ENCODE assay signal across 16 cellular contexts in the genomic region with DNA sequence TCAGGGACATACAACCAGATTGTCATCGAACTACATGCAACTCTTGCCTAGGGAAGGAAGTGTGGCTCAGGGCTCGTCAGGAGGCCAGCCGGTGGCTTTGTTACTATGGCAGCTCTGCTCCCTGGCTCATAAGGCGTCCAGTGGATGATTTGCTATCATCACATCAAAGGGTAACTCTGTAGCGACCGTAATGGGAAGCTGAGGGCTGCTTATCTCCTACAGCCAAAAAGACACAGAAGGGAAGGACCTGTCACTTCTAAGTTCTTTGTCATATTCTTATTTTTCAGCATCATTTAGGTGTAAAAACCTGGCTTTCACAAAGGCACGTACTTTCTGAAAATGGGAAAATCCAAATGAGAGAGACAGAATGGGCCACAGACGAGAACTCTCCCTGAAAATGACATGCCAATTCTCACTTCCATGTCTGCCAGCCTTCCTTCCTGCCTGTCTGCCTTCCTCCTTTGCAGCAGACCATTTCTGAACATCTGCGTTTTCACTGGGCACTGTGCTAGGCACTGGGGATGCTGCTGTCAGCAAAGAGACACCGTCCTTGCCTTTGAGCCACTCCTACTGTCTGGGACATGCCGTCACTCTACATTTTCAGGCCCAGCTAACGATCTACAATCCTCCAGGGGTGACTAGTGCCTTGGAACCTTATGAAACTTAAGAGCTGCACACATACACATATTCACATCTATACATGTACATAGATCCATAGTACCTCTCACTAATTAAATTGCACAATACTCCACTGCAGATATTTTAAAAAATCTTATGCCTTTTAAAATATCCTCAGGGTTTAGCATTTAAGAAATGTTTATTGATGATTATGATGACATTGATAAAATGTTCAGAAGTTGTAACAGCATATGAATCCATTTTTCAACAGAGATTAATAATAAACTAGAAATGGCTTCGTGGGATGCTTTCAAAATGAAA.
DNase-seq lines count a peak whose midpoint lies in the region; FAIRE-seq lines count a peak whose summit lies in the region.
"Had no signal": no experiment of that assay in that cellular context is flagged by ENCODE, and none has a peak within 500 bp of the region (broad histone marks: within the 10 kb centered on the region; RNA-seq: fewer than 3 reads in every experiment).

No MANE protein-coding gene starts in this region.

- FAIRE-seq in GM19239 (lab: Jason Lieb, UNC), result no peak

- DNase-seq in OCI-M1 (lab: John Stamatoyannopoulos, UW) (peak; percentile 94), left kidney (ENCODE audit: low read depth, low spot score) (peak; percentile 65), substantia nigra (lab: John Stamatoyannopoulos, UW) (peak in 18 of 49 donors; percentile 3 to 28 (median 12)), DMS153 treated with DMSO at 0.1 percent for 48 hours (lab: John Stamatoyannopoulos, UW; ENCODE audit: unreplicated experiment) (no peak), GM19239 (ENCODE audit: insufficient read length, low spot score) (no peak)
- DNase-seq in activated CD4-positive, CD25-positive, alpha-beta regulatory T cell (lab: John Stamatoyannopoulos, UW), result no peak
- DNase-seq: activated CD4-positive, alpha-beta T cell treated with anti-CD3 and anti-CD28 coated beads, Interleukin-2, amount 50 U/mL, for 1 hour; activated CD8-positive, alpha-beta memory T cell treated with anti-CD3 and anti-CD28 coated beads, Interleukin-2, amount 50 U/mL, for 48 hours; activated gamma-delta T cell; cerebellar nuclear complex; endodermal cell; NCI-H82; pancreas; stimulated activated CD4-positive, alpha-beta T cell treated with anti-CD3 and anti-CD28 coated beads, Interleukin-4, amount 100 ng/mL, for 4 hours had no signal

- peak overlapping the region; percentile 41 for H3K27ac ChIP-seq in cingulate gyrus (ENCODE audit: low read depth, low read length)
- peak overlapping the region; percentile 46 for H3K27ac ChIP-seq in substantia nigra (ENCODE audit: low read depth, low read length, poor library complexity, severe bottlenecking)
- H3K27ac ChIP-seq: pancreas, SK-N-MC had no signal

Comparison
In these comparisons a context has a peak if more than half of its experiments do, and no peak if none do; other contexts are left out.
1. DNase-seq: peak in OCI-M1 (single experiment) and left kidney (single experiment); none in DMS153 treated with DMSO at 0.1 percent for 48 hours (single experiment), GM19239 (single experiment) and activated CD4-positive, CD25-positive, alpha-beta regulatory T cell (0 of 4).